Comparison of ENCODE assay signal across 22 cellular contexts in the genomic region with DNA sequence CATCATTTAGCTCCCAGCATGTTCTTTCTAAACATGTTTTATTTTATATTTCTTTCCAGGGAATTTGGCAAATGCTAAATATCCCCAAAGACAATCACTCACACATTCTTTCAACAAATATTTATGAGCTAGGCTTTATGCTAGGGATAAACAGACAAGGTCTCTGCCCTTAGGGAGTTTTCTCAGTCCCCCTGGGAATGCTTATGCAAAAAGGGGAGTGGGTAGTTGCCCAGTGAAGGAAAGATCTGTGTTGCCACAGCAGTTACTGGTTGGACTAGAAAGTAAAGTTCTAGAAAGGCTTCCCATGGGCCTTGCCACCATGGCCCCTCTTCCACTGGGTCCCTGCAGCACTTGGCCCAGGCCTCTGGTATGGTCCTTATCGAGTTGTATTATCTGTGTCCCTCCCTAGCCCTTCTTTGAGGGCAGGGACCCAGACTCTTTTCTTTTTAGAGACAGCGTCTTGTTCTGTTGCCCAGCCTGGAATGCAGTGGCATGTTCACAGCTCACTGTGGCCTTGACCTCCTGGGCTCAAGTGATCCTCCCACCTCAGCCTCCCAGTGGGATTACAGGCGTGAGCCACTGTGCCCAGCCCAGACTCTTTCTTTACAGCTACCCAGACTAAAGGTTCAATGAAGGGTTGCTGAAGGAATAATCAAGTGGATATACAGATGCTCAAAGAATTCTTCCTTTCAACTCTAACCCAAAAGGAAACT.
DNase-seq lines count a peak whose midpoint lies in the region; ATAC-seq, FAIRE-seq and TF ChIP-seq lines count a peak whose summit lies in the region.
"Had no signal": no experiment of that assay in that cellular context is flagged by ENCODE, and none has a peak within 500 bp of the region (broad histone marks: within the 10 kb centered on the region; RNA-seq: fewer than 3 reads in every experiment).

No MANE protein-coding gene starts in this region.

- H3K4me1 ChIP-seq in BLaER1: peaks cover 34% of the 10 kb centered on the region
- no peaks in the 10 kb centered on the region for H3K4me1 ChIP-seq in IMR-90 (ENCODE audit: control insufficient read depth, insufficient read depth, low read length)
- peaks cover 3% of the 10 kb centered on the region; the same call in 1 of the 2 replicates for H3K4me1 ChIP-seq in GM12878 (ENCODE audit: control insufficient read depth, insufficient read depth, low read length)

- no peak for FAIRE-seq in GM12878 (lab: Jason Lieb, UNC)
- FAIRE-seq: A204.1, D721Med had no signal

- H3K9me3 ChIP-seq in BLaER1: peaks cover 12% of the 10 kb centered on the region
- H3K9me3 ChIP-seq in IMR-90 (ENCODE audit: control insufficient read depth, insufficient read depth, low read length): peaks cover 9% of the 10 kb centered on the region
- H3K9me3 ChIP-seq in GM12878 (replicated peaks; ENCODE audit: control insufficient read depth, insufficient read depth, low read length): no peaks in the 10 kb centered on the region; the same call in 2 of the 3 replicates

- H2AFZ ChIP-seq in IMR-90 (replicated peaks; ENCODE audit: low read length, poor library complexity): peak overlapping the region; percentile 11
- no peak overlapping the region for H2AFZ ChIP-seq in GM12878 (ENCODE audit: control insufficient read depth, low read depth, low read length)

- TF ChIP-seq POLR2A in IMR-90 (IDR thresholded peaks at IDR 0.05; ENCODE audit: low read depth, low read length) (no peak), GM12878 (IDR thresholded peaks at IDR 0.05; ENCODE audit: low read depth, low read length) (no peak)

- H4K5ac ChIP-seq in IMR-90 (ENCODE audit: low read depth, low read length): no peak overlapping the region

- POLR2A ChIA-PET in IMR-90 (lab: Charles Lee; ENCODE audit: unreplicated experiment): no interaction called here
- POLR2A ChIA-PET in GM12878 (lab: Charles Lee): interaction anchor here (1.1 kb wide), 1 partner anchor 13 kb away, joined by 3 read pairs; no protein-coding TSS in a partner anchor

- no peaks in the 10 kb centered on the region for H3K79me1 ChIP-seq in IMR-90 (ENCODE audit: low read depth in 1 of 2, low read length in 2 of 2)

- 57% methylated on average over 2 of the region's 3 CpGs; no CpG with 5 or more reads in 1 of the 2 experiments for WGBS in IMR-90 (ENCODE audit: extremely low coverage in 2 of 2, insufficient read length in 1 of 2), 2 experiments
- WGBS in GM12878 (ENCODE audit: insufficient coverage, insufficient replicate concordance, low lambda C conversion rate, missing lambda C conversion rate): 29% methylated on average over 3 of the region's 3 CpGs

- H4K91ac ChIP-seq in IMR-90 (ENCODE audit: insufficient read depth, low read depth, low read length): no peak overlapping the region

- no peaks in the 10 kb centered on the region for H3K9me1 ChIP-seq in IMR-90 (ENCODE audit: insufficient read depth, low read length)

- TF ChIP-seq CTCF in IMR-90 (conservative IDR thresholded peaks at IDR 0.05; ENCODE audit: low read depth, low read length) (no peak), GM12878 (IDR thresholded peaks at IDR 0.05 in 2 of 3, conservative IDR thresholded peaks at IDR 0.05 in 1 of 3; ENCODE audit: control insufficient read depth in 2 of 3, extremely low read depth in 1 of 3, insufficient read depth in 1 of 3, low read depth in 3 of 3, low read length in 3 of 3) (no peak)

- peaks cover 13 to 18% of the 10 kb centered on the region in 2 donors for H3K4me1 Mint-ChIP-seq in stimulated activated naive B cell treated with anti-CD40 and anti-IgM and Interleukin-4, amounts not matched to agents 10 μg/mL and 1 μg/mL and 100 μg/mL, for 72 hours

- RAD21 ChIA-PET in GM12878 (lab: Charles Lee; ENCODE audit: unreplicated experiment): no interaction called here

- H2AK9ac ChIP-seq in IMR-90 (replicated peaks; ENCODE audit: low read depth, low read length, poor library complexity): no peak overlapping the region

- no peak for TF ChIP-seq EP300 in GM12878 (IDR thresholded peaks at IDR 0.05; ENCODE audit: borderline replicate concordance in 1 of 2, control insufficient read depth in 1 of 2, low read depth in 2 of 2, low read length in 2 of 2)

- H3K36me3 ChIP-seq in BLaER1: no peaks in the 10 kb centered on the region
- H3K36me3 ChIP-seq in IMR-90 (ENCODE audit: control insufficient read depth, insufficient read depth, low read length): no peaks in the 10 kb centered on the region
- no peaks in the 10 kb centered on the region for H3K36me3 ChIP-seq in GM12878 (ENCODE audit: control insufficient read depth in 2 of 2, insufficient read depth in 2 of 2, low read length in 1 of 2)

- H3K9ac ChIP-seq in BLaER1 (no peak overlapping the region), IMR-90 (ENCODE audit: low read depth, low read length) (no peak overlapping the region), GM12878 (ENCODE audit: control insufficient read depth, insufficient read depth, low read length) (no peak overlapping the region)

- H3K79me2 ChIP-seq in GM12878 (ENCODE audit: control insufficient read depth, insufficient read depth, low read length): no peaks in the 10 kb centered on the region

- H3K36me3 Mint-ChIP-seq in stimulated activated naive B cell treated with anti-CD40 and anti-IgM and Interleukin-4, amounts not matched to agents 10 μg/mL and 1 μg/mL and 100 μg/mL, for 72 hours: peaks cover 0 to 4% of the 10 kb centered on the region in 2 donors

- TF ChIP-seq RAD21 in IMR-90 (IDR thresholded peaks at IDR 0.05; ENCODE audit: low read length) (no peak), GM12878 (IDR thresholded peaks at IDR 0.05; ENCODE audit: insufficient read depth, low read depth, low read length) (no peak)

- no peak overlapping the region for H3K4ac ChIP-seq in IMR-90 (ENCODE audit: low read depth, low read length)

- DNase-seq in IMR-90: no peak
- DNase-seq in GM12878 (ENCODE audit: low read depth, low spot score): no peak
- DNase-seq in stimulated activated naive B cell treated with anti-CD40 and anti-IgM and Interleukin-4, amounts not matched to agents 10 μg/mL and 1 μg/mL and 100 μg/mL, for 72 hours: peak; percentile 3
- DNase-seq in MV-4-11 (lab: John Stamatoyannopoulos, UW): no peak
- DNase-seq: EL, H7, KG1, NCI-H1105 treated with DMSO at 0.1 percent for 48 hours, NCI-H187, NCI-H2107, NCI-H446 treated with DMSO at 0.1 percent for 48 hours, NCI-H748 treated with DMSO at 0.1 percent for 48 hours, SHP77 treated with DMSO at 0.1 percent for 48 hours, SW 1271 had no signal

- H3K18ac ChIP-seq in IMR-90 (ENCODE audit: low read depth, low read length): no peak overlapping the region

- no peaks in the 10 kb centered on the region for H3K27me3 Mint-ChIP-seq in stimulated activated naive B cell treated with anti-CD40 and anti-IgM and Interleukin-4, amounts not matched to agents 10 μg/mL and 1 μg/mL and 100 μg/mL, for 72 hours

- no peak overlapping the region for H2BK120ac ChIP-seq in IMR-90 (ENCODE audit: low read depth, low read length)

- no peak overlapping the region for H3K14ac ChIP-seq in IMR-90 (replicated peaks; ENCODE audit: low read depth, low read length)

- CTCF ChIA-PET in IMR-90 (lab: Yijun Ruan, JAX): no interaction called here
- CTCF ChIA-PET in GM12878 (lab: Yijun Ruan, JAX): interaction anchor here (1.1 kb wide), 1 partner anchor 15 kb away, joined by 3 read pairs; no protein-coding TSS in a partner anchor

- in situ Hi-C loops in IMR-90 (cut with MboI; ENCODE audit: low sequenced_read_pairs) (no loop called here), GM12878 (cut with MboI) (no loop called here)

- no peak overlapping the region for H2BK5ac ChIP-seq in IMR-90 (ENCODE audit: low read depth, low read length, poor library complexity, severe bottlenecking)

- H3K23ac ChIP-seq in IMR-90 (ENCODE audit: low read depth, low read length): no peak overlapping the region

- SMC1A ChIA-PET in GM12878 (lab: Charles Lee; ENCODE audit: uncharacterized antibody, unreplicated experiment): no interaction called here

- no peak overlapping the region for H3K56ac ChIP-seq in IMR-90 (ENCODE audit: extremely low read depth, insufficient read depth, low read length)

- dilution Hi-C loops in IMR-90 (cut with HindIII; ENCODE audit: low sequenced_read_pairs, unreplicated experiment): no loop called here

- H3K27me3 ChIP-seq in BLaER1 (no peaks in the 10 kb centered on the region), IMR-90 (ENCODE audit: control insufficient read depth, insufficient read depth, low read length) (no peaks in the 10 kb centered on the region; the same call in 1 of the 2 replicates), GM12878 (replicated peaks in 1 of 2; ENCODE audit: control insufficient read depth in 2 of 2, insufficient read depth in 2 of 2, low read length in 1 of 2) (no peaks in the 10 kb centered on the region)

- no peak overlapping the region for H4K8ac ChIP-seq in IMR-90 (ENCODE audit: low read depth in 2 of 2, low read length in 2 of 2)

- intact Hi-C loops in IMR-90 (cut with micrococcal nuclease): loop anchor here (5.0 kb wide), 1 partner anchor 47 kb away; no protein-coding TSS in a partner anchor
- intact Hi-C loops in GM12878 (cut with micrococcal nuclease; ENCODE audit: unreplicated experiment): no loop called here

- H3K4me2 ChIP-seq in BLaER1 (peak overlapping the region; percentile 28), IMR-90 (ENCODE audit: low read depth, low read length) (no peak overlapping the region), GM12878 (ENCODE audit: control insufficient read depth, insufficient read depth) (no peak overlapping the region)

- no peak overlapping the region for H2AK5ac ChIP-seq in IMR-90 (ENCODE audit: low read depth, low read length)

- H3K4me3 Mint-ChIP-seq in stimulated activated naive B cell treated with anti-CD40 and anti-IgM and Interleukin-4, amounts not matched to agents 10 μg/mL and 1 μg/mL and 100 μg/mL, for 72 hours: no peak overlapping the region

- no peaks in the 10 kb centered on the region for H3K9me3 Mint-ChIP-seq in stimulated activated naive B cell treated with anti-CD40 and anti-IgM and Interleukin-4, amounts not matched to agents 10 μg/mL and 1 μg/mL and 100 μg/mL, for 72 hours

- no peak overlapping the region for H3K27ac ChIP-seq in BLaER1
- H3K27ac ChIP-seq in IMR-90 (ENCODE audit: insufficient read depth, low read length): no peak overlapping the region
- no peak overlapping the region for H3K27ac ChIP-seq in GM12878 (ENCODE audit: control insufficient read depth, insufficient read depth)
- H3K27ac ChIP-seq: HL-60, RWPE1, SK-N-MC had no signal

- BruUV-seq in IMR-90 (replicated peaks; lab: Mats Ljungman, UMichigan): no TSS peak
- BruUV-seq in GM12878 (replicated peaks; lab: Mats Ljungman, UMichigan): no TSS peak

- H4K20me1 ChIP-seq in BLaER1 (no peaks in the 10 kb centered on the region), IMR-90 (ENCODE audit: insufficient read depth, low read length) (no peaks in the 10 kb centered on the region), GM12878 (ENCODE audit: control insufficient read depth, insufficient read depth) (no peaks in the 10 kb centered on the region)

- H2BK20ac ChIP-seq in IMR-90 (ENCODE audit: low read depth, low read length): no peak overlapping the region

- ATAC-seq in IMR-90 (ENCODE audit: low read depth) (no peak), GM12878 (no peak), GM19452 (IDR thresholded peaks at IDR 0.05; ENCODE audit: unreplicated experiment) (no peak), HG03457 (IDR thresholded peaks at IDR 0.05; ENCODE audit: unreplicated experiment) (no peak)
- ATAC-seq in stimulated activated naive B cell treated with anti-CD40 and anti-IgM and Interleukin-4, amounts not matched to agents 10 μg/mL and 1 μg/mL and 100 μg/mL, for 72 hours (replicated peaks): peak; percentile 51 to 58

- H3K27ac Mint-ChIP-seq in stimulated activated naive B cell treated with anti-CD40 and anti-IgM and Interleukin-4, amounts not matched to agents 10 μg/mL and 1 μg/mL and 100 μg/mL, for 72 hours: no peak overlapping the region

- H2BK15ac ChIP-seq in IMR-90 (ENCODE audit: low read depth, low read length): no peak overlapping the region

- no peak overlapping the region for H3K4me3 ChIP-seq in BLaER1
- H3K4me3 ChIP-seq in IMR-90 (ENCODE audit: insufficient read depth, low read depth, low read length): no peak overlapping the region
- H3K4me3 ChIP-seq in GM12878: no peak overlapping the region
- H3K4me3 ChIP-seq: SK-N-MC had no signal

Comparison
In these comparisons a context has a peak if more than half of its experiments do, and no peak if none do; other contexts are left out.
1. ATAC-seq: peak in stimulated activated naive B cell treated with anti-CD40 and anti-IgM and Interleukin-4, amounts not matched to agents 10 μg/mL and 1 μg/mL and 100 μg/mL, for 72 hours (2 of 2); none in IMR-90 (single experiment), GM12878 (single experiment), GM19452 (single experiment) and HG03457 (single experiment).